In genomic region chr11:45994421-45995341, GRCh38 we compare ENCODE assay signal across 1 cellular context.
TF ChIP-seq lines count a peak whose summit lies in the region.

No MANE protein-coding gene starts in this region.

TF ChIP-seq in K562, 482 proteins besides CTCF, POLR2A, EP300 and RAD21 (continued from another document and continues in another):
- TF ChIP-seq ZNF407 (IDR thresholded peaks at IDR 0.05; ENCODE audit: low read depth) (no peak), E2F3 (CRISPR knock-in tag; IDR thresholded peaks at IDR 0.05) (no peak), THRB (CRISPR knock-in tag; conservative IDR thresholded peaks at IDR 0.05) (no peak), E2F6 (IDR thresholded peaks at IDR 0.05; ENCODE audit: borderline replicate concordance in 1 of 2, extremely low read depth in 1 of 2, insufficient read depth in 1 of 2, insufficient read length in 1 of 2, low read depth in 1 of 2, low read length in 1 of 2, poor library complexity in 1 of 2, severe bottlenecking in 1 of 2) (no peak), SMC3 (conservative IDR thresholded peaks at IDR 0.05; ENCODE audit: insufficient read depth, low read depth, low read length) (no peak), ZNF140 (CRISPR knock-in tag; IDR thresholded peaks at IDR 0.05) (no peak), HDGF (IDR thresholded peaks at IDR 0.05) (no peak), NFXL1 (CRISPR knock-in tag; IDR thresholded peaks at IDR 0.05) (no peak), NRF1 (conservative IDR thresholded peaks at IDR 0.05 in 1 of 2, IDR thresholded peaks at IDR 0.05 in 1 of 2) (peak in 1 of 2 experiments; percentile 26; a peak in 3 of 4 replicates), BACH1 (tag; IDR thresholded peaks at IDR 0.05) (no peak; the same call in 1 of the 2 replicates), RERE (CRISPR knock-in tag; IDR thresholded peaks at IDR 0.05; ENCODE audit: borderline replicate concordance) (no peak), NFYB (IDR thresholded peaks at IDR 0.05; ENCODE audit: extremely low read depth, insufficient read length) (no peak), BHLHE40 (IDR thresholded peaks at IDR 0.05; ENCODE audit: low read length) (peak; percentile 62), THAP12 (CRISPR knock-in tag; IDR thresholded peaks at IDR 0.05) (no peak), SOX6 (IDR thresholded peaks at IDR 0.05) (peak; percentile 84), ZNF644 (tag; IDR thresholded peaks at IDR 0.05; ENCODE audit: low read depth) (no peak), KDM2B (CRISPR knock-in tag; IDR thresholded peaks at IDR 0.05) (no peak), BRF2 (IDR thresholded peaks at IDR 0.05; ENCODE audit: borderline replicate concordance, insufficient read depth, insufficient read length) (no peak), STAT5A (IDR thresholded peaks at IDR 0.05; ENCODE audit: borderline replicate concordance, low read length) (peak; percentile 92), TAF7 (tag; IDR thresholded peaks at IDR 0.05) (no peak), ZBTB34 (CRISPR knock-in tag; IDR thresholded peaks at IDR 0.05) (no peak), ZFP36 (IDR thresholded peaks at IDR 0.05; ENCODE audit: low read depth, low read length, partially characterized antibody) (peak; percentile 22), TAL1 (IDR thresholded peaks at IDR 0.05) (peak; percentile 89), C11orf30 (IDR thresholded peaks at IDR 0.05; ENCODE audit: low read depth) (peak; percentile 96), MTA1 (IDR thresholded peaks at IDR 0.05; ENCODE audit: borderline replicate concordance) (no peak), HMG20A (CRISPR knock-in tag; conservative IDR thresholded peaks at IDR 0.05) (no peak), GABPA (tag; conservative IDR thresholded peaks at IDR 0.05; ENCODE audit: low read depth) (no peak), FOXM1 (IDR thresholded peaks at IDR 0.05; ENCODE audit: low read depth) (peak; percentile 62; the same call in 1 of the 2 replicates), FOXM1 (CRISPR knock-in tag; IDR thresholded peaks at IDR 0.05; ENCODE audit: low read depth) (no peak), ZNF695 (CRISPR knock-in tag; IDR thresholded peaks at IDR 0.05) (no peak), ZBTB11 (CRISPR knock-in tag; IDR thresholded peaks at IDR 0.05) (peak in 1 of 3 experiments; percentile 69; a peak in 1 of 6 replicates), RHOXF2B (CRISPR knock-in tag; conservative IDR thresholded peaks at IDR 0.05) (no peak), ZNF507 (tag; conservative IDR thresholded peaks at IDR 0.05) (no peak), CBX8 (IDR thresholded peaks at IDR 0.05; ENCODE audit: borderline replicate concordance, extremely low read depth, low read depth, low read length, poor library complexity, severe bottlenecking) (no peak), CBFB (CRISPR knock-in tag; IDR thresholded peaks at IDR 0.05) (no peak)
